ENCODE assay signal across 2 cellular contexts in genomic region chr19:35639321-35639639, GRCh38.
A peak's percentile ranks its signal among the peaks of the same experiment; 100 is the strongest.
TF ChIP-seq lines count a peak whose summit lies in the region.

No MANE protein-coding gene starts in this region.

TF ChIP-seq in A549, 52 proteins besides CTCF, POLR2A, EP300 and RAD21:
- TF ChIP-seq JUNB (IDR thresholded peaks at IDR 0.05) (no peak), HOXA7 (CRISPR knock-in tag; IDR thresholded peaks at IDR 0.05) (peak; percentile 13; the same call in 1 of the 2 replicates), CHD4 (IDR thresholded peaks at IDR 0.05; ENCODE audit: borderline replicate concordance) (no peak)

TF ChIP-seq in IMR-90, 13 proteins besides CTCF, POLR2A, EP300 and RAD21:
- TF ChIP-seq MAFK (IDR thresholded peaks at IDR 0.05; ENCODE audit: low read depth, low read length) (no peak), MXI1 (IDR thresholded peaks at IDR 0.05; ENCODE audit: borderline replicate concordance, low read depth, low read length) (no peak), FOS (IDR thresholded peaks at IDR 0.05; ENCODE audit: low read depth, low read length) (no peak), BHLHE40 (IDR thresholded peaks at IDR 0.05; ENCODE audit: low read depth, low read length) (no peak), CHD1 (IDR thresholded peaks at IDR 0.05; ENCODE audit: low read depth, low read length) (no peak), ELK1 (IDR thresholded peaks at IDR 0.05; ENCODE audit: borderline replicate concordance, low read depth, low read length) (no peak), MAZ (IDR thresholded peaks at IDR 0.05; ENCODE audit: borderline replicate concordance, low read depth, low read length) (no peak), NFE2L2 (IDR thresholded peaks at IDR 0.05; ENCODE audit: low read depth, low read length) (no peak)
